Comparison of ENCODE assay signal across 10 cellular contexts in the genomic region with DNA sequence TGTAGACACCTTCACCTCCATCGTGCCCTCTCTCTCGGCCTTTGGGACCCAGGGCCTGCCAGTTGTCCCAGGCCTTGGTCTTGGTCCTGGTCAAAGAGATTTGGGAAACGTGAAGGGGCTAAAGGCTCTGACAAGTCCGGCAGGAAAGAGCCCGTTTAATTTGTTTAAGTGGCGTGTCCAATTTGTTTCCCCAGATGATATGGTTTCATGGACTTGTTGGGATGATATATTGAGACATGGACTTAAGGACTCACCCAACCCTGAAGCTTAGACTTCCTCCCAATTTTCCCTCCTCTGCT. TPM values are rescaled to one million over a fixed set of nuclear protein-coding genes. Genes with fewer than 3 reads are reported as not detected.
DNase-seq lines count a peak whose midpoint lies in the region; ATAC-seq and TF ChIP-seq lines count a peak whose summit lies in the region.
"Had no signal": no experiment of that assay in that cellular context is flagged by ENCODE, and none has a peak within 500 bp of the region (broad histone marks: within the 10 kb centered on the region; RNA-seq: fewer than 3 reads in every experiment).

No MANE protein-coding gene starts in this region.

- TF ChIP-seq CTCF in Caco-2 (IDR thresholded peaks at IDR 0.05; ENCODE audit: insufficient read depth in 1 of 2, low read depth in 1 of 2, low read length in 1 of 2, severe bottlenecking in 1 of 2, unreplicated experiment in 1 of 2) (no peak), RWPE1 (conservative IDR thresholded peaks at IDR 0.05; ENCODE audit: low read depth) (no peak), esophagus squamous epithelium (IDR thresholded peaks at IDR 0.05) (no peak), PC-9 (conservative IDR thresholded peaks at IDR 0.05) (no peak)

- TF ChIP-seq POLR2A in esophagus squamous epithelium (IDR thresholded peaks at IDR 0.05): no peak

- H2AFZ ChIP-seq in trophoblast cell (ENCODE audit: insufficient read depth, low read length, poor library complexity) (no peak overlapping the region), PC-9 (no peak overlapping the region)

- no peak overlapping the region for H4K12ac ChIP-seq in trophoblast cell (ENCODE audit: low read depth, low read length)

- no peaks in the 10 kb centered on the region for H3K9me3 Mint-ChIP-seq in Caco-2 (ENCODE audit: unreplicated experiment)

- no peaks in the 10 kb centered on the region for H3K27me3 ChIP-seq in Caco-2 (replicated peaks; ENCODE audit: control insufficient read depth, insufficient read depth, low read length)
- peaks cover 0 to 87% (median 0%) of the 10 kb centered on the region in 4 donors for H3K27me3 ChIP-seq in esophagus squamous epithelium
- peaks cover 7% of the 10 kb centered on the region for H3K27me3 ChIP-seq in trophoblast cell (ENCODE audit: insufficient read depth, low read length)
- peaks cover 66% of the 10 kb centered on the region for H3K27me3 ChIP-seq in PC-9 (ENCODE audit: insufficient read depth, low read depth)

- H4K91ac ChIP-seq in trophoblast cell (ENCODE audit: low read depth, low read length): no peak overlapping the region

- H3K79me2 ChIP-seq in trophoblast cell (ENCODE audit: control insufficient read depth, insufficient read depth, low read length, poor library complexity) (peaks cover 8% of the 10 kb centered on the region), PC-9 (ENCODE audit: low read depth) (no peaks in the 10 kb centered on the region)

- H2BK5ac ChIP-seq in trophoblast cell (ENCODE audit: low read depth, low read length, poor library complexity): no peak overlapping the region

- H3K14ac ChIP-seq in trophoblast cell (ENCODE audit: low read length): no peak overlapping the region

- intact Hi-C loops in Caco-2 (cut with micrococcal nuclease; ENCODE audit: unreplicated experiment) (loop anchor here (5.0 kb wide), 1 partner anchor 196 kb away; no protein-coding TSS in a partner anchor), esophagus squamous epithelium (cut with DNase I) (no loop called here), PC-9 (cut with micrococcal nuclease; ENCODE audit: unreplicated experiment) (no loop called here)

- no peak overlapping the region for H3K4ac ChIP-seq in trophoblast cell (ENCODE audit: low read depth, low read length)

- H3K9me2 ChIP-seq in PC-9 (ENCODE audit: insufficient read depth): no peaks in the 10 kb centered on the region

- WGBS in esophagus squamous epithelium, 2 donors: 66 to 74% methylated on average over 4 to 6 of the region's 6 CpGs
- no CpG with 5 or more reads among the region's 6 CpGs for WGBS in trophoblast cell (ENCODE audit: extremely low coverage, insufficient coverage, insufficient read length)

- H3K4me2 ChIP-seq in trophoblast cell (ENCODE audit: low read length) (peak overlapping the region; percentile 92), PC-9 (no peak overlapping the region)

- H3K9ac ChIP-seq in trophoblast cell (ENCODE audit: low read length): no peak overlapping the region

- no peak overlapping the region for H2BK120ac ChIP-seq in trophoblast cell (ENCODE audit: insufficient read depth, low read length, poor library complexity)

- no peaks in the 10 kb centered on the region for H4K20me1 ChIP-seq in PC-9 (ENCODE audit: insufficient read depth)

- H3K36me3 ChIP-seq in Caco-2 (ENCODE audit: control insufficient read depth, insufficient read depth, low read length): no peaks in the 10 kb centered on the region
- no peaks in the 10 kb centered on the region for H3K36me3 ChIP-seq in esophagus squamous epithelium
- no peaks in the 10 kb centered on the region for H3K36me3 ChIP-seq in trophoblast cell (ENCODE audit: control insufficient read depth in 1 of 2, insufficient read depth in 2 of 2, low read length in 2 of 2)
- no peaks in the 10 kb centered on the region for H3K36me3 ChIP-seq in PC-9 (ENCODE audit: low read depth)

- H3K27ac ChIP-seq in RWPE1 (peak overlapping the region; percentile 85), esophagus squamous epithelium (no peak overlapping the region), trophoblast cell (ENCODE audit: low read depth, low read length) (no peak overlapping the region), PC-9 (no peak overlapping the region)

- POLR2A ChIA-PET in Caco-2 (lab: Charles Lee) (no interaction called here), RWPE1 (lab: Yijun Ruan, JAX; ENCODE audit: low non-redundant PET) (no interaction called here), PC-9 (lab: Charles Lee; ENCODE audit: unreplicated experiment) (no interaction called here)

- H3K36me3 Mint-ChIP-seq in Caco-2 (ENCODE audit: insufficient read depth, unreplicated experiment): peaks cover 6% of the 10 kb centered on the region

- H3K4me1 ChIP-seq in Caco-2 (no peaks in the 10 kb centered on the region), esophagus squamous epithelium (peaks cover 11 to 55% (median 27%) of the 10 kb centered on the region in 3 donors), trophoblast cell (ENCODE audit: control insufficient read depth in 1 of 2, insufficient read depth in 2 of 2, low read length in 2 of 2) (peaks cover 14 to 16% of the 10 kb centered on the region in 2 experiments), PC-9 (replicated peaks; ENCODE audit: insufficient read depth) (no peaks in the 10 kb centered on the region)

- H3K4me3 ChIP-seq in Caco-2 (ENCODE audit: low read depth, low read length): peak overlapping the region; percentile 68
- H3K4me3 ChIP-seq in esophagus squamous epithelium: peak overlapping the region; percentile 55 to 74 (median 64)
- H3K4me3 ChIP-seq in trophoblast cell (ENCODE audit: low read depth, low read length): no peak overlapping the region
- no peak overlapping the region for H3K4me3 ChIP-seq in PC-9

- peaks cover 16% of the 10 kb centered on the region for H3K79me1 ChIP-seq in trophoblast cell (ENCODE audit: low read length)

- no peak overlapping the region for H2AK5ac ChIP-seq in trophoblast cell (ENCODE audit: low read length)

- no peaks in the 10 kb centered on the region for H3F3A ChIP-seq in PC-9 (ENCODE audit: insufficient read depth, low read depth)

- H3K9me3 ChIP-seq in Caco-2: no peaks in the 10 kb centered on the region
- H3K9me3 ChIP-seq in esophagus squamous epithelium: no peaks in the 10 kb centered on the region
- peaks cover 10% of the 10 kb centered on the region for H3K9me3 ChIP-seq in trophoblast cell (ENCODE audit: insufficient read depth, low read depth, low read length)
- H3K9me3 ChIP-seq in PC-9 (ENCODE audit: insufficient read depth, low read depth): no peaks in the 10 kb centered on the region; the same call in 1 of the 2 replicates

- no peak for ATAC-seq in GM21447 (IDR thresholded peaks at IDR 0.05; ENCODE audit: unreplicated experiment)

- H3K4me3 Mint-ChIP-seq in Caco-2 (ENCODE audit: unreplicated experiment): peak overlapping the region; percentile 76

- H3K4me1 Mint-ChIP-seq in Caco-2 (ENCODE audit: low read depth, unreplicated experiment): peaks cover 10% of the 10 kb centered on the region

- CTCF ChIA-PET in Caco-2 (lab: Charles Lee): no interaction called here
- CTCF ChIA-PET in RWPE1 (lab: Yijun Ruan, JAX): no interaction called here
- CTCF ChIA-PET in PC-9 (lab: Charles Lee): no interaction called here

- peaks cover 11% of the 10 kb centered on the region for H3K27me3 Mint-ChIP-seq in Caco-2 (ENCODE audit: insufficient read depth, unreplicated experiment)

- H4K8ac ChIP-seq in trophoblast cell (ENCODE audit: low read depth, low read length): peak overlapping the region; percentile 96

- no peak overlapping the region for H3K23ac ChIP-seq in trophoblast cell (ENCODE audit: low read length)

- no peak overlapping the region for H3K27ac Mint-ChIP-seq in Caco-2 (ENCODE audit: unreplicated experiment)

- BruUV-seq in Caco-2 (replicated peaks; lab: Mats Ljungman, UMichigan): TSS peak; percentile 56
- BruUV-seq in PC-9 (replicated peaks; lab: Mats Ljungman, UMichigan): no TSS peak

- H2BK12ac ChIP-seq in trophoblast cell (ENCODE audit: low read length): no peak overlapping the region

- peak overlapping the region; percentile 54 for H3K18ac ChIP-seq in trophoblast cell (ENCODE audit: low read length)

- DNase-seq in Caco-2 (no peak), RWPE1 (ENCODE audit: low spot score) (no peak), esophagus squamous epithelium (lab: John Stamatoyannopoulos, UW) (no peak), trophoblast cell (no peak), KG1 (lab: John Stamatoyannopoulos, UW) (no peak), PC-9 (no peak), NCI-H2227 (lab: John Stamatoyannopoulos, UW; ENCODE audit: unreplicated experiment) (no peak)
- DNase-seq: NCI-H226, retina had no signal

RNA-seq across cellular contexts. Expression of a gene that starts 2.7 kb away (rescaled TPM):
- total RNA-seq in Caco-2 (2022) (0.51 and 1.1 TPM in 2 replicates), esophagus squamous epithelium (10 to 100 TPM in 1 of 4 donors, 1 to 10 TPM in 2, under 1 TPM in 1; 0.80 to 11.1 (median 3.9) TPM), PC-9 (2021) (not detected in 2 replicates)
- 13.4 and 15.0 TPM in 2 replicates for polyA plus RNA-seq in trophoblast cell (2013)

RNA-seq across cellular contexts. Expression of a gene that starts 6.3 kb away (rescaled TPM):
- not detected in 2 replicates for total RNA-seq in Caco-2 (2022)
- total RNA-seq in esophagus squamous epithelium: under 1 TPM in 1 of 4 donors, not detected in 3; 0.06 TPM
- 3.7 and 4.4 TPM in 2 replicates for polyA plus RNA-seq in trophoblast cell (2013)
- total RNA-seq in PC-9 (2021): not detected in 2 replicates

RNA-seq across cellular contexts. Expression of a gene that starts 44.4 kb away (rescaled TPM):
- total RNA-seq in Caco-2 (2022) (not detected in 2 replicates), esophagus squamous epithelium (not detected), PC-9 (2021) (not detected in 2 replicates)
- polyA plus RNA-seq in trophoblast cell (2013): 32.8 and 36.8 TPM in 2 replicates

Comparison
In these comparisons a context has a peak if more than half of its experiments do, and no peak if none do; other contexts are left out.
1. H3K4me3 ChIP-seq: peak in Caco-2 (single experiment) and esophagus squamous epithelium (4 of 4); none in trophoblast cell (single experiment) and PC-9 (single experiment).